ENCODE assay signal across 24 cellular contexts in the genomic region with DNA sequence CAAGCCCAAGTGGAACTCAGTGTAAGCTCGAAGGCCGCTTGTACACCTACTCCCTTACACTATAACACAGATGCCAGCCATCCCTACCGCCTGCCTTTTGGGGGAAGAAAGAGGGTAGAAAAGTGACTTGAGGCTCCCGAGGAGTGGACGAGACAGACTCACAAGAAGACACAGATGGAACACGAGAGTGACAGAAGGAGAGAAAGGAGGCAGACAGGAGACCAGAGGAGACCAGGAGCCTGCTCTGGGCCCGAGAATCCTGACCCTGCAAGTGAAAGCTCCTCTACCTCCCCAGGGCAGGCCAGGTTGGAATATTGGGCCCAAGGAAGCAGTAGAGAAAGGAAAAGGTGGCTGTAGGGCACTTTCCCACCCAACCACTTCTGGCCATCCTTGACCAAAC. TPM values are rescaled to one million over a fixed set of nuclear protein-coding genes. Genes with fewer than 3 reads are reported as not detected.
A peak's percentile ranks its signal among the peaks of the same experiment; 100 is the strongest.
DNase-seq lines count a peak whose midpoint lies in the region; ATAC-seq and TF ChIP-seq lines count a peak whose summit lies in the region.
"Had no signal": no experiment of that assay in that cellular context is flagged by ENCODE, and none has a peak within 500 bp of the region (broad histone marks: within the 10 kb centered on the region; RNA-seq: fewer than 3 reads in every experiment).

No MANE protein-coding gene starts in this region.

- no peak overlapping the region for H2BK20ac ChIP-seq in IMR-90 (ENCODE audit: low read depth, low read length)

- H3K36me3 ChIP-seq in IMR-90 (ENCODE audit: control insufficient read depth, insufficient read depth, low read length) (no peaks in the 10 kb centered on the region), thyroid gland (no peaks in the 10 kb centered on the region), esophagus muscularis mucosa (no peaks in the 10 kb centered on the region), transverse colon (no peaks in the 10 kb centered on the region)
- H3K36me3 ChIP-seq: right lobe of liver had no signal

- TF ChIP-seq CTCF in IMR-90 (conservative IDR thresholded peaks at IDR 0.05; ENCODE audit: low read depth, low read length) (no peak), endothelial cell (IDR thresholded peaks at IDR 0.05; ENCODE audit: unreplicated experiment) (no peak), thyroid gland (IDR thresholded peaks at IDR 0.05) (no peak), esophagus muscularis mucosa (IDR thresholded peaks at IDR 0.05) (no peak), transverse colon (IDR thresholded peaks at IDR 0.05) (no peak)

- H3K27me3 ChIP-seq in IMR-90 (ENCODE audit: control insufficient read depth, insufficient read depth, low read length) (peaks cover 27% of the 10 kb centered on the region; the same call in 1 of the 2 replicates), thyroid gland (no peaks in the 10 kb centered on the region), esophagus muscularis mucosa (no peaks in the 10 kb centered on the region), transverse colon (no peaks in the 10 kb centered on the region)
- H3K27me3 ChIP-seq: right lobe of liver had no signal

- no peak overlapping the region for H3K18ac ChIP-seq in IMR-90 (ENCODE audit: low read depth, low read length)

- H4K8ac ChIP-seq in IMR-90 (ENCODE audit: low read depth in 2 of 2, low read length in 2 of 2), result no peak overlapping the region

- no CpG with 5 or more reads among the region's 7 CpGs for WGBS in IMR-90 (ENCODE audit: extremely low coverage in 2 of 2, insufficient read length in 1 of 2), 2 experiments
- WGBS in thyroid gland, 2 donors, result 92 to 96% methylated on average over 7 of the region's 7 CpGs
- 99% methylated on average over 7 of the region's 7 CpGs for WGBS in esophagus muscularis mucosa
- WGBS in transverse colon (ENCODE audit: low coverage in 1 of 2), 2 donors, result 78% methylated on average over 7 of the region's 7 CpGs; no CpG with 5 or more reads in 1 of the 2 donors

- no peak overlapping the region for H3K56ac ChIP-seq in IMR-90 (ENCODE audit: extremely low read depth, insufficient read depth, low read length)

- no peaks in the 10 kb centered on the region for H3K27me3 Mint-ChIP-seq in activated T-cell treated with anti-CD3 and anti-CD28 coated beads, Interleukin-2, amount 50 U/mL, for 24 hours
- H3K27me3 Mint-ChIP-seq in endothelial cell (ENCODE audit: unreplicated experiment), result peaks cover 16% of the 10 kb centered on the region
- H3K27me3 Mint-ChIP-seq: activated CD4-positive, alpha-beta T cell treated with anti-CD3 and anti-CD28 coated beads, Interleukin-2, amount 10 ng/mL, durations not matched to agents 24 days and 14 days; activated naive CD8-positive, alpha-beta T cell treated with anti-CD3 and anti-CD28 coated beads, Interleukin-2, amount 50 U/mL, for 24 hours had no signal

- H3K27ac Mint-ChIP-seq in activated T-cell treated with anti-CD3 and anti-CD28 coated beads, Interleukin-2, amount 50 U/mL, for 24 hours, result no peak overlapping the region
- H3K27ac Mint-ChIP-seq in endothelial cell (ENCODE audit: unreplicated experiment), result no peak overlapping the region
- H3K27ac Mint-ChIP-seq: activated CD4-positive, alpha-beta T cell treated with anti-CD3 and anti-CD28 coated beads, Interleukin-2, amount 10 ng/mL, durations not matched to agents 24 days and 14 days; activated naive CD8-positive, alpha-beta T cell treated with anti-CD3 and anti-CD28 coated beads, Interleukin-2, amount 50 U/mL, for 24 hours; nephron progenitor cell had no signal

- no peak overlapping the region for H3K27ac ChIP-seq in IMR-90 (ENCODE audit: insufficient read depth, low read length)
- peak overlapping the region; percentile 42 to 76 (median 52) for H3K27ac ChIP-seq in thyroid gland
- no peak overlapping the region for H3K27ac ChIP-seq in esophagus muscularis mucosa (replicated peaks in 1 of 4)
- H3K27ac ChIP-seq in transverse colon, result no peak overlapping the region
- H3K27ac ChIP-seq: PC-9, right lobe of liver had no signal

- DNase-seq in activated T-cell treated with anti-CD3 and anti-CD28 coated beads, Interleukin-2, amount 50 U/mL, for 24 hours, result peak; percentile 6
- DNase-seq in activated T-cell treated with anti-CD3 and anti-CD28 coated beads for 4 hours (no peak), IMR-90 (no peak), endothelial cell (ENCODE audit: low spot score) (peak; percentile 1), thyroid gland (no peak), esophagus muscularis mucosa (ENCODE audit: extremely low spot score) (no peak), transverse colon (no peak)
- DNase-seq: activated CD4-positive, alpha-beta T cell treated with anti-CD3 and anti-CD28 coated beads, Interleukin-2, amount 10 ng/mL, durations not matched to agents 24 days and 14 days; activated gamma-delta T cell; activated naive CD8-positive, alpha-beta T cell treated with anti-CD3 and anti-CD28 coated beads, Interleukin-2, amount 50 U/mL, for 24 hours; DMS53; effector memory CD4-positive, alpha-beta T cell; NCI-H1436 treated with DMSO at 0.1 percent for 48 hours; NCI-H510A; nephron progenitor cell; PC-9; stimulated activated naive CD4-positive, alpha-beta T cell treated with Interleukin-2 at 50 U/mL for 16 hours had no signal

- TF ChIP-seq RAD21 in IMR-90 (IDR thresholded peaks at IDR 0.05; ENCODE audit: low read length), result no peak

- H2BK15ac ChIP-seq in IMR-90 (ENCODE audit: low read depth, low read length), result no peak overlapping the region

- no peak overlapping the region for H3K23ac ChIP-seq in IMR-90 (ENCODE audit: low read depth, low read length)

- H3K9me3 ChIP-seq in IMR-90 (ENCODE audit: control insufficient read depth, insufficient read depth, low read length) (no peaks in the 10 kb centered on the region), thyroid gland (no peaks in the 10 kb centered on the region), esophagus muscularis mucosa (no peaks in the 10 kb centered on the region), transverse colon (no peaks in the 10 kb centered on the region)
- H3K9me3 ChIP-seq: right lobe of liver had no signal

- H3K79me1 ChIP-seq in IMR-90 (ENCODE audit: low read depth in 1 of 2, low read length in 2 of 2), result no peaks in the 10 kb centered on the region

- H3K4me2 ChIP-seq in IMR-90 (ENCODE audit: low read depth, low read length), result no peak overlapping the region
- H3K4me2 ChIP-seq: PC-9 had no signal

- POLR2A ChIA-PET in IMR-90 (lab: Charles Lee; ENCODE audit: unreplicated experiment), result no interaction called here

- H3K4me3 Mint-ChIP-seq in activated T-cell treated with anti-CD3 and anti-CD28 coated beads, Interleukin-2, amount 50 U/mL, for 24 hours, result no peak overlapping the region
- no peak overlapping the region for H3K4me3 Mint-ChIP-seq in endothelial cell (ENCODE audit: unreplicated experiment)
- H3K4me3 Mint-ChIP-seq: activated CD4-positive, alpha-beta T cell treated with anti-CD3 and anti-CD28 coated beads, Interleukin-2, amount 10 ng/mL, durations not matched to agents 24 days and 14 days; activated naive CD8-positive, alpha-beta T cell treated with anti-CD3 and anti-CD28 coated beads, Interleukin-2, amount 50 U/mL, for 24 hours had no signal

- H3K4me1 ChIP-seq in IMR-90 (ENCODE audit: control insufficient read depth, insufficient read depth, low read length), result peaks cover 6% of the 10 kb centered on the region; the same call in 1 of the 2 replicates
- H3K4me1 ChIP-seq in thyroid gland, result peaks cover 25 to 63% of the 10 kb centered on the region in 2 donors
- peaks cover 11 to 31% (median 14%) of the 10 kb centered on the region in 4 donors for H3K4me1 ChIP-seq in esophagus muscularis mucosa
- H3K4me1 ChIP-seq in transverse colon, result no peaks in the 10 kb centered on the region
- H3K4me1 ChIP-seq: right lobe of liver had no signal

- H2BK5ac ChIP-seq in IMR-90 (ENCODE audit: low read depth, low read length, poor library complexity, severe bottlenecking), result no peak overlapping the region

- no peak overlapping the region for H2BK120ac ChIP-seq in IMR-90 (ENCODE audit: low read depth, low read length)

- intact Hi-C loops in IMR-90 (cut with micrococcal nuclease) (no loop called here), thyroid gland (cut with DNase I) (no loop called here), esophagus muscularis mucosa (cut with DNase I) (no loop called here), transverse colon (cut with DNase I; ENCODE audit: low total_unique reads) (no loop called here)

- ATAC-seq in IMR-90 (ENCODE audit: low read depth) (no peak), GM21786 (IDR thresholded peaks at IDR 0.05; ENCODE audit: unreplicated experiment) (no peak)
- ATAC-seq: activated naive CD8-positive, alpha-beta T cell treated with anti-CD3 and anti-CD28 coated beads, Interleukin-2, amount 50 U/mL, for 24 hours; K562 had no signal

- no peak overlapping the region for H3K4ac ChIP-seq in IMR-90 (ENCODE audit: low read depth, low read length)

- no peak for TF ChIP-seq EP300 in esophagus muscularis mucosa (IDR thresholded peaks at IDR 0.05)
- TF ChIP-seq EP300 in transverse colon (IDR thresholded peaks at IDR 0.05; ENCODE audit: low read depth), result no peak

- H4K5ac ChIP-seq in IMR-90 (ENCODE audit: low read depth, low read length), result no peak overlapping the region

- no peak overlapping the region for H4K91ac ChIP-seq in IMR-90 (ENCODE audit: insufficient read depth, low read depth, low read length)

- BruUV-seq in IMR-90 (replicated peaks; lab: Mats Ljungman, UMichigan), result no TSS peak

- CTCF ChIA-PET in IMR-90 (lab: Yijun Ruan, JAX), result no interaction called here

- in situ Hi-C loops in IMR-90 (cut with MboI; ENCODE audit: low sequenced_read_pairs) (no loop called here), transverse colon (cut with MboI; ENCODE audit: low pct_ligation_motif_present in 1 of 4, low pct_unique_long_range_greater_than_20kb in 1 of 4, low sequenced_read_pairs in 3 of 4) (no loop called here)

- H3K36me3 Mint-ChIP-seq in activated T-cell treated with anti-CD3 and anti-CD28 coated beads, Interleukin-2, amount 50 U/mL, for 24 hours (ENCODE audit: low read depth), result no peaks in the 10 kb centered on the region
- no peaks in the 10 kb centered on the region for H3K36me3 Mint-ChIP-seq in endothelial cell (ENCODE audit: low read depth, unreplicated experiment)

- H2AK9ac ChIP-seq in IMR-90 (replicated peaks; ENCODE audit: low read depth, low read length, poor library complexity), result peak overlapping the region; percentile 50

- no peaks in the 10 kb centered on the region for H3K9me3 Mint-ChIP-seq in activated T-cell treated with anti-CD3 and anti-CD28 coated beads, Interleukin-2, amount 50 U/mL, for 24 hours
- H3K9me3 Mint-ChIP-seq in endothelial cell (ENCODE audit: unreplicated experiment), result no peaks in the 10 kb centered on the region
- H3K9me3 Mint-ChIP-seq: activated CD4-positive, alpha-beta T cell treated with anti-CD3 and anti-CD28 coated beads, Interleukin-2, amount 10 ng/mL, durations not matched to agents 24 days and 14 days; activated naive CD8-positive, alpha-beta T cell treated with anti-CD3 and anti-CD28 coated beads, Interleukin-2, amount 50 U/mL, for 24 hours; nephron progenitor cell had no signal

- no peaks in the 10 kb centered on the region for H4K20me1 ChIP-seq in IMR-90 (ENCODE audit: insufficient read depth, low read length)

- H2AFZ ChIP-seq in IMR-90 (replicated peaks; ENCODE audit: low read length, poor library complexity), result no peak overlapping the region
- H2AFZ ChIP-seq: PC-9 had no signal

- dilution Hi-C loops in IMR-90 (cut with HindIII; ENCODE audit: low sequenced_read_pairs, unreplicated experiment), result no loop called here

- no peaks in the 10 kb centered on the region for H3K4me1 Mint-ChIP-seq in activated T-cell treated with anti-CD3 and anti-CD28 coated beads, Interleukin-2, amount 50 U/mL, for 24 hours (ENCODE audit: low read depth)
- peaks cover 8% of the 10 kb centered on the region for H3K4me1 Mint-ChIP-seq in endothelial cell (ENCODE audit: unreplicated experiment)
- H3K4me1 Mint-ChIP-seq: activated CD4-positive, alpha-beta T cell treated with anti-CD3 and anti-CD28 coated beads, Interleukin-2, amount 10 ng/mL, durations not matched to agents 24 days and 14 days; activated naive CD8-positive, alpha-beta T cell treated with anti-CD3 and anti-CD28 coated beads, Interleukin-2, amount 50 U/mL, for 24 hours had no signal

- H2AK5ac ChIP-seq in IMR-90 (ENCODE audit: low read depth, low read length), result no peak overlapping the region

- H3K9ac ChIP-seq in IMR-90 (ENCODE audit: low read depth, low read length), result no peak overlapping the region

- H3K4me3 ChIP-seq in IMR-90 (ENCODE audit: insufficient read depth, low read depth, low read length) (no peak overlapping the region), thyroid gland (replicated peaks in 1 of 3) (no peak overlapping the region), esophagus muscularis mucosa (no peak overlapping the region), transverse colon (no peak overlapping the region)
- H3K4me3 ChIP-seq: K562, PC-9, right lobe of liver had no signal

- H3K14ac ChIP-seq in IMR-90 (replicated peaks; ENCODE audit: low read depth, low read length), result no peak overlapping the region

- peaks cover 6% of the 10 kb centered on the region for H3K9me1 ChIP-seq in IMR-90 (ENCODE audit: insufficient read depth, low read length)

- no peak for TF ChIP-seq POLR2A in IMR-90 (IDR thresholded peaks at IDR 0.05; ENCODE audit: low read depth, low read length)
- no peak for TF ChIP-seq POLR2A in thyroid gland (IDR thresholded peaks at IDR 0.05)
- no peak for TF ChIP-seq POLR2A in esophagus muscularis mucosa (IDR thresholded peaks at IDR 0.05; ENCODE audit: low read depth)
- TF ChIP-seq POLR2A in transverse colon (IDR thresholded peaks at IDR 0.05), result no peak

RNA-seq across cellular contexts. Expression of gene TNS1, which starts 23.4 kb away (rescaled TPM):
- total RNA-seq in IMR-90 (2012; rRNA removed) (41.9 and 45.2 TPM in 2 replicates), endothelial cell (ENCODE audit: unreplicated experiment) (11.6 TPM), thyroid gland (100 to 1,000 TPM; 169 to 316 (median 229) TPM), esophagus muscularis mucosa (1,000 to 10,000 TPM; 1,001 to 2,170 (median 1,411) TPM), transverse colon (100 to 1,000 TPM; 101 to 487 (median 231) TPM)
- 40.3 and 41.1 TPM in 2 replicates for polyA plus RNA-seq in IMR-90 (2012; rRNA removed)
- 17.3 and 23.8 TPM in 2 replicates for polyA plus RNA-seq in IMR-90 (2012; cell fraction: cytosol; rRNA removed)
- polyA plus RNA-seq in IMR-90 (2012; cell fraction: nucleus; rRNA removed; ENCODE audit: low replicate concordance), result 68.3 and 71.1 TPM in 2 replicates

RNA-seq across cellular contexts. Expression of gene RUFY4, which starts 42.8 kb away (rescaled TPM):
- total RNA-seq in IMR-90 (2012; rRNA removed), result not detected in 2 replicates
- not detected in 2 replicates for polyA plus RNA-seq in IMR-90 (2012; rRNA removed)
- not detected in 2 replicates for polyA plus RNA-seq in IMR-90 (2012; cell fraction: cytosol; rRNA removed)
- polyA plus RNA-seq in IMR-90 (2012; cell fraction: nucleus; rRNA removed; ENCODE audit: low replicate concordance), result not detected in 2 replicates
- total RNA-seq in endothelial cell (ENCODE audit: unreplicated experiment), result not detected
- total RNA-seq in thyroid gland, result not detected
- total RNA-seq in esophagus muscularis mucosa, result under 1 TPM in 1 of 4 donors, not detected in 3; 0.11 TPM
- total RNA-seq in transverse colon, result 1 to 10 TPM in 1 of 4 donors, not detected in 3; 1.9 TPM
- total RNA-seq: frontal cortex, H4, K562, lower leg skin, PC-9, SK-MEL-5 had no signal
- polyA plus RNA-seq: K562 had no signal

Comparison
In these comparisons a context has a peak if more than half of its experiments do, and no peak if none do; other contexts are left out.
1. DNase-seq: peak in activated T-cell treated with anti-CD3 and anti-CD28 coated beads, Interleukin-2, amount 50 U/mL, for 24 hours (single experiment) and endothelial cell (single experiment); none in activated T-cell treated with anti-CD3 and anti-CD28 coated beads for 4 hours (single experiment), IMR-90 (single experiment), thyroid gland (0 of 2), esophagus muscularis mucosa (single experiment) and transverse colon (single experiment).
2. H3K27ac ChIP-seq: peak in thyroid gland (3 of 3); none in IMR-90 (single experiment), esophagus muscularis mucosa (0 of 4) and transverse colon (0 of 4).